ENCODE assay signal across 13 cellular contexts in genomic region chr3:141939759-141940158, GRCh38.
DNase-seq lines count a peak whose midpoint lies in the region; ATAC-seq and TF ChIP-seq lines count a peak whose summit lies in the region.
"Had no signal": no experiment of that assay in that cellular context is flagged by ENCODE, and none has a peak within 500 bp of the region (broad histone marks: within the 10 kb centered on the region; RNA-seq: fewer than 3 reads in every experiment).

No MANE protein-coding gene starts in this region.

- intact Hi-C loops in PC-3 (cut with micrococcal nuclease) (loop anchor here (10.0 kb wide), 1 partner anchor 55 kb away; no protein-coding TSS in a partner anchor), MCF 10A (cut with micrococcal nuclease) (no loop called here)

- POLR2A ChIA-PET in PC-3 (lab: Charles Lee; ENCODE audit: unreplicated experiment) = interaction anchor here (0.6 kb wide), 1 partner anchor 448 kb away, joined by 29 read pairs; no protein-coding TSS in a partner anchor
- POLR2A ChIA-PET in MCF 10A (lab: Yijun Ruan, JAX) = interaction anchor here (1.0 to 1.5 kb wide), 2 partner anchors 15 to 88 kb away, joined by 4 to 8 read pairs; no protein-coding TSS in a partner anchor

- H2AFZ ChIP-seq in ACC112 (ENCODE audit: low read length, unreplicated experiment) (peak overlapping the region; percentile 28), PC-3 (ENCODE audit: low read length) (no peak overlapping the region)
- H2AFZ ChIP-seq: neural progenitor cell had no signal

- ATAC-seq in PC-3 (peak; percentile 11), GM18861 (IDR thresholded peaks at IDR 0.05; ENCODE audit: unreplicated experiment) (no peak), GM19351 (IDR thresholded peaks at IDR 0.05; ENCODE audit: unreplicated experiment) (no peak)
- ATAC-seq: HepG2 had no signal

- peak overlapping the region; percentile 60 for H3K27ac ChIP-seq in ACC112 (ENCODE audit: low read depth, low read length)
- H3K27ac ChIP-seq in PC-3 (ENCODE audit: low read length) = peak overlapping the region; percentile 60
- H3K27ac ChIP-seq: neural progenitor cell had no signal

- H3K4me3 ChIP-seq in ACC112 (ENCODE audit: low read depth, low read length) (no peak overlapping the region), PC-3 (ENCODE audit: low read length) (no peak overlapping the region; the same call in 1 of the 2 replicates)
- H3K4me3 ChIP-seq: HAP-1, neural progenitor cell had no signal

- peak overlapping the region; percentile 66 for H3K4me2 ChIP-seq in PC-3 (ENCODE audit: low read length)
- H3K4me2 ChIP-seq: neural progenitor cell had no signal

- H3F3A ChIP-seq in PC-3 (ENCODE audit: low read length, unreplicated experiment) = no peaks in the 10 kb centered on the region

- no peaks in the 10 kb centered on the region for H3K9me2 ChIP-seq in PC-3 (replicated peaks; ENCODE audit: low read length)

- BruUV-seq in PC-3 (replicated peaks; lab: Mats Ljungman, UMichigan) (no TSS peak), MCF 10A (replicated peaks; lab: Mats Ljungman, UMichigan) (TSS peak; percentile 26)

- no peak overlapping the region for H3K9ac ChIP-seq in PC-3 (ENCODE audit: low read length)
- H3K9ac ChIP-seq: neural progenitor cell had no signal

- H3K36me3 ChIP-seq in ACC112 (ENCODE audit: insufficient read depth, low read length) (no peaks in the 10 kb centered on the region), PC-3 (ENCODE audit: low read depth, low read length) (no peaks in the 10 kb centered on the region)
- H3K36me3 ChIP-seq: HAP-1, neural progenitor cell had no signal

- H3K4me1 Mint-ChIP-seq in MCF 10A (ENCODE audit: insufficient read depth, unreplicated experiment) = peaks cover 24% of the 10 kb centered on the region
- H3K4me1 Mint-ChIP-seq: neural progenitor cell had no signal

- DNase-seq in PC-3 = no peak
- no peak for DNase-seq in MCF 10A (ENCODE audit: unreplicated experiment)
- DNase-seq in mesenteric fat pad (ENCODE audit: low spot score) = peak; percentile 2
- DNase-seq in ACHN = no peak
- no peak for DNase-seq in NCI-H2171 (lab: John Stamatoyannopoulos, UW)
- DNase-seq: cortex of kidney, immature natural killer cell had no signal

- no peaks in the 10 kb centered on the region for H4K20me1 ChIP-seq in PC-3 (ENCODE audit: low read length)

- CTCF ChIA-PET in PC-3 (lab: Charles Lee) (no interaction called here), MCF 10A (lab: Yijun Ruan, JAX) (interaction anchor here (1.1 kb wide), 1 partner anchor 346 kb away, joined by 4 read pairs; no protein-coding TSS in a partner anchor)

- no peaks in the 10 kb centered on the region for H3K27me3 ChIP-seq in ACC112 (ENCODE audit: insufficient read depth, low read length)
- no peaks in the 10 kb centered on the region for H3K27me3 ChIP-seq in PC-3 (ENCODE audit: low read length)
- H3K27me3 ChIP-seq: neural progenitor cell had no signal

- H3K4me1 ChIP-seq in ACC112 (ENCODE audit: control insufficient read depth, insufficient read depth, low read length, unreplicated experiment) = peaks cover 13% of the 10 kb centered on the region
- H3K4me1 ChIP-seq in PC-3 (ENCODE audit: insufficient read depth, low read length) = peaks cover 22% of the 10 kb centered on the region
- H3K4me1 ChIP-seq: HAP-1, neural progenitor cell had no signal

- in situ Hi-C loops in ACHN (cut with HindIII; ENCODE audit: low pct_ligation_motif_present, low pct_unique_long_range_greater_than_20kb, low sequenced_read_pairs) = no loop called here

- H3K27ac Mint-ChIP-seq in MCF 10A (ENCODE audit: low read depth, unreplicated experiment) = peak overlapping the region; percentile 47
- H3K27ac Mint-ChIP-seq: neural progenitor cell had no signal

- no peaks in the 10 kb centered on the region for H3K36me3 Mint-ChIP-seq in MCF 10A (ENCODE audit: insufficient read depth, unreplicated experiment)
- H3K36me3 Mint-ChIP-seq: immature natural killer cell had no signal

- H3K79me2 ChIP-seq in ACC112 (ENCODE audit: control insufficient read depth, insufficient read depth, low read length, unreplicated experiment) (no peaks in the 10 kb centered on the region), PC-3 (ENCODE audit: low read length) (no peaks in the 10 kb centered on the region)

- no peaks in the 10 kb centered on the region for H3K9me3 ChIP-seq in PC-3 (ENCODE audit: low read length)
- H3K9me3 ChIP-seq: HAP-1 had no signal

- no peak overlapping the region for H3K4me3 Mint-ChIP-seq in MCF 10A (ENCODE audit: unreplicated experiment)
- H3K4me3 Mint-ChIP-seq: immature natural killer cell, neural progenitor cell had no signal

- H3K27me3 Mint-ChIP-seq in MCF 10A (ENCODE audit: insufficient read depth, unreplicated experiment) = no peaks in the 10 kb centered on the region

- H3K9me3 Mint-ChIP-seq in MCF 10A (ENCODE audit: unreplicated experiment) = no peaks in the 10 kb centered on the region
- H3K9me3 Mint-ChIP-seq: immature natural killer cell had no signal

- TF ChIP-seq CTCF in PC-3 (conservative IDR thresholded peaks at IDR 0.05; ENCODE audit: low read depth, low read length) (no peak), MCF 10A (IDR thresholded peaks at IDR 0.05; ENCODE audit: unreplicated experiment) (no peak)
